8 cellular contexts compared by ENCODE assay signal in genomic region chr1:75785964-75786853, GRCh38. TPM values are rescaled to one million over a fixed set of nuclear protein-coding genes. Genes with fewer than 3 reads are reported as not detected.
A peak's percentile ranks its signal among the peaks of the same experiment; 100 is the strongest.
DNase-seq lines count a peak whose midpoint lies in the region; ATAC-seq, FAIRE-seq and TF ChIP-seq lines count a peak whose summit lies in the region.

Gene RABGGTB, plus strand, starts transcription at chr1:75786256. Its CDS starts 16 bp downstream, at chr1:75786272.

- TF ChIP-seq CTCF in right atrium auricular region (IDR thresholded peaks at IDR 0.05): no peak
- no peak for TF ChIP-seq CTCF in psoas muscle (IDR thresholded peaks at IDR 0.05)

- H3K36me3 ChIP-seq in right atrium auricular region (peaks cover 20% of the 10 kb centered on the region), psoas muscle (ENCODE audit: insufficient read depth in 1 of 2, low read depth in 1 of 2) (peaks cover 6 to 39% of the 10 kb centered on the region in 2 donors)

- peak within 1 kb of the TSS; percentile 82 to 91 for H3K27ac ChIP-seq in right atrium auricular region
- H3K27ac ChIP-seq in psoas muscle: peak within 1 kb of the TSS; percentile 97

- peak within 1 kb of the TSS; percentile 70 to 72 for H3K4me3 ChIP-seq in right atrium auricular region
- peak within 1 kb of the TSS; percentile 89 for H3K4me3 ChIP-seq in psoas muscle

- no peaks in the 10 kb centered on the region for H3K9me3 ChIP-seq in right atrium auricular region
- H3K9me3 ChIP-seq in psoas muscle: no peaks in the 10 kb centered on the region

- intact Hi-C loops in T-helper 2 cell treated with Interferon-gamma antibody and Interleukin-4, amounts not matched to agents 100 ng/mL and 5 ng/mL, for 36 hours (cut with micrococcal nuclease): loop anchor here (1.0 to 10.0 kb wide), 6 partner anchors 62 to 1971 kb away; partner anchors contain the start of genes ACADM, CRYZ, SLC44A5 and ST6GALNAC3
- intact Hi-C loops in psoas muscle (cut with DNase I): loop anchor here (2.0 to 5.0 kb wide), 2 partner anchors 63 to 64 kb away; partner anchors contain the start of gene ACADM (in 1 of the 2)

- DNase-seq in NCI-H187 treated with DMSO at 0.1 percent for 48 hours (lab: John Stamatoyannopoulos, UW) (peak; percentile 69), anterior cingulate cortex (lab: John Stamatoyannopoulos, UW) (peak; percentile 53 to 96 (median 90)), right atrium auricular region (ENCODE audit: low spot score) (peak; percentile 93), psoas muscle (peak; percentile 93 to 97), urothelium cell line (ENCODE audit: low spot score) (peak; percentile 95)

- peak; percentile 5 for FAIRE-seq in urothelium cell line (lab: Jason Lieb, UNC)

- 0% methylated on average over 28 of the region's 28 CpGs for WGBS in psoas muscle, 3 donors

- ATAC-seq in GM18499 (IDR thresholded peaks at IDR 0.05; ENCODE audit: insufficient read depth, unreplicated experiment) (peak; percentile 53), HG02943 (IDR thresholded peaks at IDR 0.05; ENCODE audit: low read depth, unreplicated experiment) (peak; percentile 62), psoas muscle (peak; percentile 95 to 99 (median 99))

- H3K27me3 ChIP-seq in right atrium auricular region (no peaks in the 10 kb centered on the region), psoas muscle (ENCODE audit: insufficient read depth in 3 of 3, low read length in 2 of 3) (no peaks in the 10 kb centered on the region)

- H3K4me1 ChIP-seq in right atrium auricular region (peaks cover 0 to 49% of the 10 kb centered on the region in 2 donors), psoas muscle (peaks cover 34% of the 10 kb centered on the region)

RNA-seq across cellular contexts. Expression of gene RABGGTB, which starts in this region (rescaled TPM):
- total RNA-seq in T-helper 2 cell treated with Interferon-gamma antibody and Interleukin-4, amounts not matched to agents 100 ng/mL and 5 ng/mL, for 36 hours: 136 and 138 TPM in 2 replicates
- total RNA-seq in right atrium auricular region: 10 to 100 TPM; 38.5 to 42.2 TPM
- total RNA-seq in psoas muscle: 100 to 1,000 TPM in 1 of 4 donors, 10 to 100 TPM in 3; 53.9 to 101 (median 80.2) TPM
- 10 to 100 TPM; 79.3 to 85.4 (median 83.7) TPM for polyA plus RNA-seq in psoas muscle

Comparison
In these comparisons a context has a peak if more than half of its experiments do, and no peak if none do; other contexts are left out.
1. Peak in every context shown above with its lines: DNase-seq, ATAC-seq, H3K4me3 ChIP-seq and H3K27ac ChIP-seq.